ENCODE assay signal across 19 cellular contexts in genomic region chr1:92679980-92680379, GRCh38.
DNase-seq lines count a peak whose midpoint lies in the region; ATAC-seq, FAIRE-seq and TF ChIP-seq lines count a peak whose summit lies in the region.
"Had no signal": no experiment of that assay in that cellular context is flagged by ENCODE, and none has a peak within 500 bp of the region (broad histone marks: within the 10 kb centered on the region; RNA-seq: fewer than 3 reads in every experiment).

No MANE protein-coding gene starts in this region.

- peak overlapping the region; percentile 30 for H3K4me2 ChIP-seq in mammary epithelial cell (ENCODE audit: insufficient read depth, low read depth, low read length)
- peak overlapping the region; percentile 35 for H3K4me2 ChIP-seq in keratinocyte (ENCODE audit: control insufficient read depth, extremely low read depth, insufficient read depth, low read depth, low read length)
- H3K4me2 ChIP-seq in GM23248 (ENCODE audit: unreplicated experiment), result no peak overlapping the region

- in situ Hi-C loops in mammary epithelial cell (cut with MboI; ENCODE audit: low sequenced_read_pairs in 2 of 2) (no loop called here), GM23248 (cut with MboI) (no loop called here)

- H4K20me1 ChIP-seq in mammary epithelial cell (ENCODE audit: insufficient read depth, low read length) (no peaks in the 10 kb centered on the region), keratinocyte (ENCODE audit: control insufficient read depth, extremely low read depth, insufficient read depth, low read length) (no peaks in the 10 kb centered on the region), GM23248 (ENCODE audit: insufficient read depth) (no peaks in the 10 kb centered on the region)

- CTCF ChIA-PET in mammary epithelial cell (lab: Charles Lee; ENCODE audit: low non-redundant PET), result interaction anchor here (0.6 to 0.8 kb wide), 2 partner anchors 13 to 41 kb away, joined by 4 to 5 read pairs; no protein-coding TSS in a partner anchor

- H3K27me3 ChIP-seq in mammary epithelial cell (ENCODE audit: insufficient read depth, low read length), result no peaks in the 10 kb centered on the region
- no peaks in the 10 kb centered on the region for H3K27me3 ChIP-seq in keratinocyte (ENCODE audit: control insufficient read depth, extremely low read depth, insufficient read depth, low read length)
- H3K27me3 ChIP-seq in GM23248 (replicated peaks; ENCODE audit: insufficient read depth), result no peaks in the 10 kb centered on the region

- H3K9me1 ChIP-seq in keratinocyte (ENCODE audit: control insufficient read depth, extremely low read depth, insufficient read depth, low read length), result no peaks in the 10 kb centered on the region

- intact Hi-C loops in mammary epithelial cell (cut with micrococcal nuclease), result no loop called here

- DNase-seq in LHCN-M2 (ENCODE audit: low read depth) (peak; percentile 8), mammary epithelial cell (peak; percentile 39), epithelial cell of prostate (ENCODE audit: low read depth, low spot score) (no peak), keratinocyte (ENCODE audit: low read depth, low spot score) (no peak), NCI-H446 treated with DMSO at 0.1 percent for 48 hours (lab: John Stamatoyannopoulos, UW) (no peak), GM23248 (no peak)
- DNase-seq: C1 segment of cervical spinal cord; Calu3; CD4-positive, alpha-beta memory T cell; COR-L47; DMS153; DND-41; GDM1; GOT3 had no signal

- H3K9ac ChIP-seq in mammary epithelial cell (ENCODE audit: insufficient read depth, low read length) (no peak overlapping the region), keratinocyte (ENCODE audit: control insufficient read depth, extremely low read depth, insufficient read depth, low read length) (no peak overlapping the region), GM23248 (no peak overlapping the region)

- H2AFZ ChIP-seq in mammary epithelial cell (ENCODE audit: low read depth, low read length), result no peak overlapping the region
- H2AFZ ChIP-seq in keratinocyte (ENCODE audit: control insufficient read depth, low read length), result no peak overlapping the region
- H2AFZ ChIP-seq in GM23248, result no peak overlapping the region

- H3K4me1 ChIP-seq in mammary epithelial cell (ENCODE audit: insufficient read depth, low read length) (peaks cover 8% of the 10 kb centered on the region), keratinocyte (ENCODE audit: control insufficient read depth, extremely low read depth, insufficient read depth, low read length) (peaks cover 14% of the 10 kb centered on the region), GM23248 (ENCODE audit: insufficient read depth) (no peaks in the 10 kb centered on the region)
- H3K4me1 ChIP-seq: HAP-1 had no signal

- BruUV-seq in mammary epithelial cell (replicated peaks; lab: Mats Ljungman, UMichigan), result no TSS peak

- no peaks in the 10 kb centered on the region for H3K9me2 ChIP-seq in GM23248 (ENCODE audit: insufficient read depth)

- H3K36me3 ChIP-seq in mammary epithelial cell (ENCODE audit: insufficient read depth, low read length) (peaks cover 6% of the 10 kb centered on the region), keratinocyte (ENCODE audit: control insufficient read depth in 2 of 2, extremely low read depth in 1 of 2, insufficient read depth in 2 of 2, low read length in 2 of 2) (peaks cover 8 to 13% of the 10 kb centered on the region in 2 experiments), GM23248 (ENCODE audit: low read depth) (0 out of 2 replicates have a peak, but pooled peaks cover 4% of the 10 kb centered on the region)
- H3K36me3 ChIP-seq: HAP-1 had no signal

- H3F3A ChIP-seq in GM23248 (ENCODE audit: insufficient read depth), result no peaks in the 10 kb centered on the region

- H3K9me3 ChIP-seq in mammary epithelial cell (replicated peaks; ENCODE audit: insufficient read depth, low read length), result no peaks in the 10 kb centered on the region
- no peaks in the 10 kb centered on the region for H3K9me3 ChIP-seq in keratinocyte (ENCODE audit: control insufficient read depth, low read depth, low read length)
- no peaks in the 10 kb centered on the region for H3K9me3 ChIP-seq in GM23248 (ENCODE audit: low read depth)
- H3K9me3 ChIP-seq: HAP-1 had no signal

- no peaks in the 10 kb centered on the region for H3K79me2 ChIP-seq in mammary epithelial cell (ENCODE audit: insufficient read depth, low read length)
- H3K79me2 ChIP-seq in keratinocyte (ENCODE audit: control insufficient read depth, insufficient read depth, low read length), result no peaks in the 10 kb centered on the region
- H3K79me2 ChIP-seq in GM23248 (ENCODE audit: insufficient read depth), result no peaks in the 10 kb centered on the region

- ATAC-seq in GM19463 (IDR thresholded peaks at IDR 0.05; ENCODE audit: unreplicated experiment), result no peak
- ATAC-seq: GM12878 had no signal

- no peak for FAIRE-seq in keratinocyte (lab: Jason Lieb, UNC)
- FAIRE-seq: GM12878, GM19239, H54 had no signal

- dilution Hi-C loops in mammary epithelial cell (cut with HindIII; ENCODE audit: low sequenced_read_pairs) (no loop called here), keratinocyte (cut with MboI; ENCODE audit: extremely low pct_ligation_motif_present, low sequenced_read_pairs) (no loop called here)

- WGBS in mammary epithelial cell (ENCODE audit: low coverage, missing lambda C conversion rate), result 83% methylated on average over 4 of the region's 4 CpGs
- 88% methylated on average over 4 of the region's 4 CpGs for WGBS in GM23248 (ENCODE audit: low coverage in 1 of 2, low lambda C conversion rate in 2 of 2, missing lambda C conversion rate in 2 of 2), 2 experiments

- no peak for TF ChIP-seq CTCF in mammary epithelial cell (conservative IDR thresholded peaks at IDR 0.05 in 1 of 2, IDR thresholded peaks at IDR 0.05 in 1 of 2; ENCODE audit: extremely low read depth in 1 of 2, insufficient read depth in 1 of 2, low read depth in 1 of 2, low read length in 2 of 2)
- TF ChIP-seq CTCF in keratinocyte (optimal IDR thresholded peaks at IDR 0.05 in 1 of 3, IDR thresholded peaks at IDR 0.05 in 1 of 3, conservative IDR thresholded peaks at IDR 0.05 in 1 of 3; ENCODE audit: extremely low read depth in 1 of 3, insufficient read depth in 2 of 3, low read length in 3 of 3), result no peak

- no peak overlapping the region for H3K4me3 ChIP-seq in mammary epithelial cell (replicated peaks in 1 of 3; ENCODE audit: insufficient read depth in 1 of 3, low read depth in 2 of 3, low read length in 3 of 3)
- no peak overlapping the region for H3K4me3 ChIP-seq in keratinocyte (ENCODE audit: control insufficient read depth in 2 of 3, extremely low read depth in 1 of 3, insufficient read depth in 2 of 3, low read depth in 1 of 3, low read length in 3 of 3)
- H3K4me3 ChIP-seq in GM23248, result no peak overlapping the region
- H3K4me3 ChIP-seq: GM12878, HAP-1 had no signal

- no peak overlapping the region for H3K27ac ChIP-seq in mammary epithelial cell (ENCODE audit: insufficient read depth, low read depth, low read length)
- peak overlapping the region; percentile 53 for H3K27ac ChIP-seq in epithelial cell of prostate
- peak overlapping the region; percentile 73 for H3K27ac ChIP-seq in keratinocyte (ENCODE audit: control insufficient read depth, insufficient read depth, low read length)
- H3K27ac ChIP-seq in GM23248, result no peak overlapping the region

Comparison
In these comparisons a context has a peak if more than half of its experiments do, and no peak if none do; other contexts are left out.
1. DNase-seq: peak in LHCN-M2 (single experiment) and mammary epithelial cell (single experiment); none in epithelial cell of prostate (single experiment), keratinocyte (single experiment), NCI-H446 treated with DMSO at 0.1 percent for 48 hours (single experiment) and GM23248 (single experiment).
2. H3K27ac ChIP-seq: peak in epithelial cell of prostate (single experiment) and keratinocyte (single experiment); none in mammary epithelial cell (single experiment) and GM23248 (single experiment).